19 cellular contexts compared by ENCODE assay signal in genomic region chr4:88618782-88619485, GRCh38.
"Had no signal": no experiment of that assay in that cellular context is flagged by ENCODE, and none has a peak within 500 bp of the region (broad histone marks: within the 10 kb centered on the region; RNA-seq: fewer than 3 reads in every experiment).

No MANE protein-coding gene starts in this region.

- H3K27me3 Mint-ChIP-seq: brain; natural killer cell treated with Interleukin-12 subunit alpha and Interleukin-12 subunit beta and Interleukin-15 and Interleukin-18, amount 100 ng/mL, for 72 hours; stimulated activated naive CD8-positive, alpha-beta T cell treated with anti-CD3 and anti-CD28 coated beads, Interleukin-15, Interleukin-2, amounts not matched to agents 100 ng/mL and 50 ng/mL, for 24 hours had no signal

- H3K27me3 ChIP-seq: sigmoid colon had no signal

- H3K36me3 ChIP-seq: prostate gland, sigmoid colon had no signal

- H3K27ac ChIP-seq: prostate gland, sigmoid colon had no signal

- DNase-seq: activated effector memory CD4-positive, alpha-beta T cell treated with anti-CD3 and anti-CD28 coated beads, Interleukin-2, amount 50 U/mL, for 16 hours; activated T-cell treated with anti-CD3 and anti-CD28 coated beads, Interleukin-2, amount 50 U/mL, for 1 hour; amniotic stem cell; cerebellar nuclear complex; dermis blood vessel endothelial cell; erythroblast; left colon; mammary epithelial cell; mucosa of descending colon; nucleus accumbens; sigmoid colon; stimulated activated CD4-positive, alpha-beta T cell treated with anti-CD3 and anti-CD28 coated beads, Interleukin-12 subunit alpha, Interleukin-12 subunit beta, amount 100 ng/mL, for 4 hours; T-helper 2 cell had no signal

- H3K4me3 Mint-ChIP-seq: brain; natural killer cell treated with Interleukin-12 subunit alpha and Interleukin-12 subunit beta and Interleukin-15 and Interleukin-18, amount 100 ng/mL, for 72 hours; stimulated activated naive CD8-positive, alpha-beta T cell treated with anti-CD3 and anti-CD28 coated beads, Interleukin-15, Interleukin-2, amounts not matched to agents 100 ng/mL and 50 ng/mL, for 24 hours had no signal

- H3K4me3 ChIP-seq: mucosa of descending colon, prostate gland, sigmoid colon had no signal

- H3K4me1 ChIP-seq: prostate gland had no signal

- H3K9me3 ChIP-seq: prostate gland, sigmoid colon had no signal

- ATAC-seq: activated CD4-positive, CD25-positive, alpha-beta regulatory T cell treated with anti-CD3 and anti-CD28 coated beads, Interleukin-2, amount 50 U/mL, for 24 hours; activated naive CD4-positive, alpha-beta T cell treated with anti-CD3 and anti-CD28 coated beads, Interleukin-2, amount 50 U/mL, for 72 hours; left colon; mucosa of descending colon; natural killer cell treated with Interleukin-12 subunit alpha and Interleukin-12 subunit beta and Interleukin-15 and Interleukin-18, amount 100 ng/mL, for 72 hours had no signal

- H3K27ac Mint-ChIP-seq: activated naive CD4-positive, alpha-beta T cell treated with anti-CD3 and anti-CD28 coated beads, Interleukin-2, amount 50 U/mL, for 72 hours; brain; natural killer cell treated with Interleukin-12 subunit alpha and Interleukin-12 subunit beta and Interleukin-15 and Interleukin-18, amount 100 ng/mL, for 72 hours; stimulated activated naive CD8-positive, alpha-beta T cell treated with anti-CD3 and anti-CD28 coated beads, Interleukin-15, Interleukin-2, amounts not matched to agents 100 ng/mL and 50 ng/mL, for 24 hours had no signal

- H3K9me3 Mint-ChIP-seq: natural killer cell treated with Interleukin-12 subunit alpha and Interleukin-12 subunit beta and Interleukin-15 and Interleukin-18, amount 100 ng/mL, for 72 hours had no signal
